ENCODE assay signal across 1 cellular context in the genomic region with DNA sequence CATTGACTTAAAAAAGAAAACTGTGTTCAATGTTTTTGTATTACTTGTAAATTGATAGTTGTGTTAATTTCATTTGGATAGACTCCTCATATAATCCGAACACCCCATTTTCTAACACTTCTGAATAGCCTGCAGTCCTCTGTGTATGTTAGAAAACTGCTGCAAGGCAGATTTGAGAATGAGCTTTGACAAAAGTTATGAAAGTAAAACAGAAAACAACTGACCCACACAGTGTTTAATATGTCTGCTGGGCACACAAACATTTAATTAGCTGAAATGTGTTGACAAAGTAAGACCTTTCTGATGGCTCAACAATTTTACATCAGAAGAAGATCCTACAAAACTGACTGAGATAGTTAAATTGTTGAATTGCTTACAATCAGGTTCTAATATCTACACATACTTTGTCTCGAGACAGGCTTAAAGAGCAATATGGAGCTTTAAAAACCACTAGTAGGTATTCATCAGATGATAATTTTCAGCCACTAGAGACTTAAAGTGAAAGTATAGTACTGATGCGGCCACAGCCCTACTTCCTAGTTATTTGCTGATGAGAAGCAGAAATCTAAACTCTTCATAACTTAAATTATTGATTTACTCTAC.
TF ChIP-seq lines count a peak whose summit lies in the region.

No MANE protein-coding gene starts in this region.

TF ChIP-seq in GM23338, 12 proteins besides CTCF, POLR2A, EP300 and RAD21 (continued from another document):
- TF ChIP-seq, protein P1, sequence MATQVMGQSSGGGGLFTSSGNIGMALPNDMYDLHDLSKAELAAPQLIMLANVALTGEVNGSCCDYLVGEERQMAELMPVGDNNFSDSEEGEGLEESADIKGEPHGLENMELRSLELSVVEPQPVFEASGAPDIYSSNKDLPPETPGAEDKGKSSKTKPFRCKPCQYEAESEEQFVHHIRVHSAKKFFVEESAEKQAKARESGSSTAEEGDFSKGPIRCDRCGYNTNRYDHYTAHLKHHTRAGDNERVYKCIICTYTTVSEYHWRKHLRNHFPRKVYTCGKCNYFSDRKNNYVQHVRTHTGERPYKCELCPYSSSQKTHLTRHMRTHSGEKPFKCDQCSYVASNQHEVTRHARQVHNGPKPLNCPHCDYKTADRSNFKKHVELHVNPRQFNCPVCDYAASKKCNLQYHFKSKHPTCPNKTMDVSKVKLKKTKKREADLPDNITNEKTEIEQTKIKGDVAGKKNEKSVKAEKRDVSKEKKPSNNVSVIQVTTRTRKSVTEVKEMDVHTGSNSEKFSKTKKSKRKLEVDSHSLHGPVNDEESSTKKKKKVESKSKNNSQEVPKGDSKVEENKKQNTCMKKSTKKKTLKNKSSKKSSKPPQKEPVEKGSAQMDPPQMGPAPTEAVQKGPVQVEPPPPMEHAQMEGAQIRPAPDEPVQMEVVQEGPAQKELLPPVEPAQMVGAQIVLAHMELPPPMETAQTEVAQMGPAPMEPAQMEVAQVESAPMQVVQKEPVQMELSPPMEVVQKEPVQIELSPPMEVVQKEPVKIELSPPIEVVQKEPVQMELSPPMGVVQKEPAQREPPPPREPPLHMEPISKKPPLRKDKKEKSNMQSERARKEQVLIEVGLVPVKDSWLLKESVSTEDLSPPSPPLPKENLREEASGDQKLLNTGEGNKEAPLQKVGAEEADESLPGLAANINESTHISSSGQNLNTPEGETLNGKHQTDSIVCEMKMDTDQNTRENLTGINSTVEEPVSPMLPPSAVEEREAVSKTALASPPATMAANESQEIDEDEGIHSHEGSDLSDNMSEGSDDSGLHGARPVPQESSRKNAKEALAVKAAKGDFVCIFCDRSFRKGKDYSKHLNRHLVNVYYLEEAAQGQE (IDR thresholded peaks at IDR 0.05; ENCODE audit: unreplicated experiment) = no peak
- TF ChIP-seq JUNB (IDR thresholded peaks at IDR 0.05; ENCODE audit: unreplicated experiment) (no peak), EZH2phosphoT487 (IDR thresholded peaks at IDR 0.05; ENCODE audit: unreplicated experiment) (no peak), ZNF114 (CRISPR knock-in tag; IDR thresholded peaks at IDR 0.05) (no peak), NANOG (IDR thresholded peaks at IDR 0.05; ENCODE audit: borderline replicate concordance) (no peak), EZH2 (IDR thresholded peaks at IDR 0.05; ENCODE audit: low read depth, unreplicated experiment) (no peak)
- TF ChIP-seq, protein P2, sequence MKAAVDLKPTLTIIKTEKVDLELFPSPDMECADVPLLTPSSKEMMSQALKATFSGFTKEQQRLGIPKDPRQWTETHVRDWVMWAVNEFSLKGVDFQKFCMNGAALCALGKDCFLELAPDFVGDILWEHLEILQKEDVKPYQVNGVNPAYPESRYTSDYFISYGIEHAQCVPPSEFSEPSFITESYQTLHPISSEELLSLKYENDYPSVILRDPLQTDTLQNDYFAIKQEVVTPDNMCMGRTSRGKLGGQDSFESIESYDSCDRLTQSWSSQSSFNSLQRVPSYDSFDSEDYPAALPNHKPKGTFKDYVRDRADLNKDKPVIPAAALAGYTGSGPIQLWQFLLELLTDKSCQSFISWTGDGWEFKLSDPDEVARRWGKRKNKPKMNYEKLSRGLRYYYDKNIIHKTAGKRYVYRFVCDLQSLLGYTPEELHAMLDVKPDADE (IDR thresholded peaks at IDR 0.05) = no peak
TF ChIP-seq in GM23338: peak in this region for 0.
